1 cellular context compared by ENCODE assay signal in the genomic region with DNA sequence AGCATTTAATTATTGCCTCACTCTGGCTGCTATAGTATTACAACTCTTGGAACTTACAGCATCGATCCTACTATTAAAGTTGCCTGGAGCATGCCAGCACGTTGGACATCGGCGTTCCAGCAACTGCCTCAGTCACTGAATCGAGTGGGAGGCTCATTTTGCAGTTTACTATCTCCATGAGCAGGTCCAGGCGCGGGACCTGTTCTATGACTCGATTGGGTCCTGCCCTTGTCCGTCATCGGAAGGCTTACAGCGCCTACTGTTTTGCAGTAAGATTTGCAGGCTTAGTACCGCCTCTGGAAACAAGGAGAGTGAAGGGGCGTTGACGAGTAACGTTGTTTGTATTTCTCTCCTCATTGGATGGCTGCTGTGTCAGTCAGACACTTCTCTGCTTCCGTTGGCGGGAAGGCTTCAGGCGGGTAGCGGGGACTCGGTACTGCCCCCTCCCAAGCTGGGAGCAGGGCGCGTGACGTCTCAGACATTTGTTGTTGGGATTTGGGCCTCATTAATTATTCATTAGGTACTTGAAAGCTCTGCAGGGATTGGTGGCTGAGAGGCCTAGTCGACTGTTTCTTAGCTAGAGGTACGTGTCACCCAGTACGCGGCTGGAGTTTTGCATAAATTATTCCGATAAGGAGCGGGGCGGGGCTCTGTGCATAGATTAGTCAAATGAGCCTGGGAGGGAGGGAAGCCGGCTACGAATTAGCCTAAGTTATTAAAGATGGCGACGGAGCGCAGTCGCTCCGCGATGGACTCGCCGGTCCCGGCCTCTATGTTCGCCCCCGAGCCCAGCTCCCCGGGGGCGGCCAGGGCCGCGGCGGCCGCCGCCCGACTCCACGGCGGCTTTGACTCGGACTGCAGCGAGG.
TF ChIP-seq lines count a peak whose summit lies in the region.

A gene (plus strand): TSS at position 710 of the 866 bp plus-strand sequence. CDS start 12 bp downstream, at position 722.

TF ChIP-seq in GM12878, 131 proteins besides CTCF, POLR2A, EP300 and RAD21 (continued from another document):
- TF ChIP-seq, protein P1, sequence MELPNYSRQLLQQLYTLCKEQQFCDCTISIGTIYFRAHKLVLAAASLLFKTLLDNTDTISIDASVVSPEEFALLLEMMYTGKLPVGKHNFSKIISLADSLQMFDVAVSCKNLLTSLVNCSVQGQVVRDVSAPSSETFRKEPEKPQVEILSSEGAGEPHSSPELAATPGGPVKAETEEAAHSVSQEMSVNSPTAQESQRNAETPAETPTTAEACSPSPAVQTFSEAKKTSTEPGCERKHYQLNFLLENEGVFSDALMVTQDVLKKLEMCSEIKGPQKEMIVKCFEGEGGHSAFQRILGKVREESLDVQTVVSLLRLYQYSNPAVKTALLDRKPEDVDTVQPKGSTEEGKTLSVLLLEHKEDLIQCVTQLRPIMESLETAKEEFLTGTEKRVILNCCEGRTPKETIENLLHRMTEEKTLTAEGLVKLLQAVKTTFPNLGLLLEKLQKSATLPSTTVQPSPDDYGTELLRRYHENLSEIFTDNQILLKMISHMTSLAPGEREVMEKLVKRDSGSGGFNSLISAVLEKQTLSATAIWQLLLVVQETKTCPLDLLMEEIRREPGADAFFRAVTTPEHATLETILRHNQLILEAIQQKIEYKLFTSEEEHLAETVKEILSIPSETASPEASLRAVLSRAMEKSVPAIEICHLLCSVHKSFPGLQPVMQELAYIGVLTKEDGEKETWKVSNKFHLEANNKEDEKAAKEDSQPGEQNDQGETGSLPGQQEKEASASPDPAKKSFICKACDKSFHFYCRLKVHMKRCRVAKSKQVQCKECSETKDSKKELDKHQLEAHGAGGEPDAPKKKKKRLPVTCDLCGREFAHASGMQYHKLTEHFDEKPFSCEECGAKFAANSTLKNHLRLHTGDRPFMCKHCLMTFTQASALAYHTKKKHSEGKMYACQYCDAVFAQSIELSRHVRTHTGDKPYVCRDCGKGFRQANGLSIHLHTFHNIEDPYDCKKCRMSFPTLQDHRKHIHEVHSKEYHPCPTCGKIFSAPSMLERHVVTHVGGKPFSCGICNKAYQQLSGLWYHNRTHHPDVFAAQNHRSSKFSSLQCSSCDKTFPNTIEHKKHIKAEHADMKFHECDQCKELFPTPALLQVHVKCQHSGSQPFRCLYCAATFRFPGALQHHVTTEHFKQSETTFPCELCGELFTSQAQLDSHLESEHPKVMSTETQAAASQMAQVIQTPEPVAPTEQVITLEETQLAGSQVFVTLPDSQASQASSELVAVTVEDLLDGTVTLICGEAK (IDR thresholded peaks at IDR 0.05; ENCODE audit: borderline replicate concordance), result peak; percentile 56; the same call in 1 of the 2 replicates
- peak; percentile 96 for TF ChIP-seq POU2F2 (IDR thresholded peaks at IDR 0.05; ENCODE audit: borderline replicate concordance, low read depth, low read length)
- no peak for TF ChIP-seq ZSCAN29 (IDR thresholded peaks at IDR 0.05)
- peak; percentile 95 for TF ChIP-seq RFX5 (IDR thresholded peaks at IDR 0.05; ENCODE audit: low read depth, low read length)
- TF ChIP-seq, protein P2, sequence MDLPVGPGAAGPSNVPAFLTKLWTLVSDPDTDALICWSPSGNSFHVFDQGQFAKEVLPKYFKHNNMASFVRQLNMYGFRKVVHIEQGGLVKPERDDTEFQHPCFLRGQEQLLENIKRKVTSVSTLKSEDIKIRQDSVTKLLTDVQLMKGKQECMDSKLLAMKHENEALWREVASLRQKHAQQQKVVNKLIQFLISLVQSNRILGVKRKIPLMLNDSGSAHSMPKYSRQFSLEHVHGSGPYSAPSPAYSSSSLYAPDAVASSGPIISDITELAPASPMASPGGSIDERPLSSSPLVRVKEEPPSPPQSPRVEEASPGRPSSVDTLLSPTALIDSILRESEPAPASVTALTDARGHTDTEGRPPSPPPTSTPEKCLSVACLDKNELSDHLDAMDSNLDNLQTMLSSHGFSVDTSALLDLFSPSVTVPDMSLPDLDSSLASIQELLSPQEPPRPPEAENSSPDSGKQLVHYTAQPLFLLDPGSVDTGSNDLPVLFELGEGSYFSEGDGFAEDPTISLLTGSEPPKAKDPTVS (IDR thresholded peaks at IDR 0.05; ENCODE audit: low read depth, low read length), result no peak
- TF ChIP-seq JUNB (IDR thresholded peaks at IDR 0.05), result no peak
- no peak for TF ChIP-seq CBX3 (IDR thresholded peaks at IDR 0.05; ENCODE audit: borderline replicate concordance, low read depth)
- no peak for TF ChIP-seq SMARCA5 (IDR thresholded peaks at IDR 0.05)
- TF ChIP-seq, protein P3, sequence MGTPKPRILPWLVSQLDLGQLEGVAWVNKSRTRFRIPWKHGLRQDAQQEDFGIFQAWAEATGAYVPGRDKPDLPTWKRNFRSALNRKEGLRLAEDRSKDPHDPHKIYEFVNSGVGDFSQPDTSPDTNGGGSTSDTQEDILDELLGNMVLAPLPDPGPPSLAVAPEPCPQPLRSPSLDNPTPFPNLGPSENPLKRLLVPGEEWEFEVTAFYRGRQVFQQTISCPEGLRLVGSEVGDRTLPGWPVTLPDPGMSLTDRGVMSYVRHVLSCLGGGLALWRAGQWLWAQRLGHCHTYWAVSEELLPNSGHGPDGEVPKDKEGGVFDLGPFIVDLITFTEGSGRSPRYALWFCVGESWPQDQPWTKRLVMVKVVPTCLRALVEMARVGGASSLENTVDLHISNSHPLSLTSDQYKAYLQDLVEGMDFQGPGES (IDR thresholded peaks at IDR 0.05), result peak; percentile 93
- 0 out of 2 replicates have a peak, but pooled peaks have one; percentile 27 for TF ChIP-seq SREBF2 (IDR thresholded peaks at IDR 0.05; ENCODE audit: low read length)
- no peak for TF ChIP-seq ZNF384 (IDR thresholded peaks at IDR 0.05; ENCODE audit: borderline replicate concordance, low read depth, low read length)
- peak; percentile 62 to 67; a peak in 3 of 4 replicates for TF ChIP-seq IKZF2 (IDR thresholded peaks at IDR 0.05)
- TF ChIP-seq, protein P4, sequence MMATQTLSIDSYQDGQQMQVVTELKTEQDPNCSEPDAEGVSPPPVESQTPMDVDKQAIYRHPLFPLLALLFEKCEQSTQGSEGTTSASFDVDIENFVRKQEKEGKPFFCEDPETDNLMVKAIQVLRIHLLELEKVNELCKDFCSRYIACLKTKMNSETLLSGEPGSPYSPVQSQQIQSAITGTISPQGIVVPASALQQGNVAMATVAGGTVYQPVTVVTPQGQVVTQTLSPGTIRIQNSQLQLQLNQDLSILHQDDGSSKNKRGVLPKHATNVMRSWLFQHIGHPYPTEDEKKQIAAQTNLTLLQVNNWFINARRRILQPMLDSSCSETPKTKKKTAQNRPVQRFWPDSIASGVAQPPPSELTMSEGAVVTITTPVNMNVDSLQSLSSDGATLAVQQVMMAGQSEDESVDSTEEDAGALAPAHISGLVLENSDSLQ (IDR thresholded peaks at IDR 0.05), result peak; percentile 100
- TF ChIP-seq, protein P5, sequence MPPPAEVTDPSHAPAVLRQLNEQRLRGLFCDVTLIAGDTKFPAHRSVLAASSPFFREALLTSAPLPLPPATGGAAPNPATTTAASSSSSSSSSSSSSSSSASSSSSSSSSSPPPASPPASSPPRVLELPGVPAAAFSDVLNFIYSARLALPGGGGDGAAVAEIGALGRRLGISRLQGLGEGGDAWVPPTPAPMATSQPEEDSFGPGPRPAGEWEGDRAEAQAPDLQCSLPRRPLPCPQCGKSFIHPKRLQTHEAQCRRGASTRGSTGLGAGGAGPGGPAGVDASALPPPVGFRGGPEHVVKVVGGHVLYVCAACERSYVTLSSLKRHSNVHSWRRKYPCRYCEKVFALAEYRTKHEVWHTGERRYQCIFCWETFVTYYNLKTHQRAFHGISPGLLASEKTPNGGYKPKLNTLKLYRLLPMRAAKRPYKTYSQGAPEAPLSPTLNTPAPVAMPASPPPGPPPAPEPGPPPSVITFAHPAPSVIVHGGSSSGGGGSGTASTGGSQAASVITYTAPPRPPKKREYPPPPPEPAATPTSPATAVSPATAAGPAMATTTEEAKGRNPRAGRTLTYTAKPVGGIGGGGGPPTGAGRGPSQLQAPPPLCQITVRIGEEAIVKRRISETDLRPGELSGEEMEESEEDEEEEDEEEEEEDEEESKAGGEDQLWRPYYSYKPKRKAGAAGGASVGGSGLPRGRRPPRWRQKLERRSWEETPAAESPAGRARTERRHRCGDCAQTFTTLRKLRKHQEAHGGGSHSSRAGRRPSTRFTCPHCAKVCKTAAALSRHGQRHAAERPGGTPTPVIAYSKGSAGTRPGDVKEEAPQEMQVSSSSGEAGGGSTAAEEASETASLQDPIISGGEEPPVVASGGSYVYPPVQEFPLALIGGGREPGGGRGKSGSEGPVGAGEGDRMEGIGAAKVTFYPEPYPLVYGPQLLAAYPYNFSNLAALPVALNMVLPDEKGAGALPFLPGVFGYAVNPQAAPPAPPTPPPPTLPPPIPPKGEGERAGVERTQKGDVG (CRISPR knock-in tag; IDR thresholded peaks at IDR 0.05), result no peak
- TF ChIP-seq, protein P6, sequence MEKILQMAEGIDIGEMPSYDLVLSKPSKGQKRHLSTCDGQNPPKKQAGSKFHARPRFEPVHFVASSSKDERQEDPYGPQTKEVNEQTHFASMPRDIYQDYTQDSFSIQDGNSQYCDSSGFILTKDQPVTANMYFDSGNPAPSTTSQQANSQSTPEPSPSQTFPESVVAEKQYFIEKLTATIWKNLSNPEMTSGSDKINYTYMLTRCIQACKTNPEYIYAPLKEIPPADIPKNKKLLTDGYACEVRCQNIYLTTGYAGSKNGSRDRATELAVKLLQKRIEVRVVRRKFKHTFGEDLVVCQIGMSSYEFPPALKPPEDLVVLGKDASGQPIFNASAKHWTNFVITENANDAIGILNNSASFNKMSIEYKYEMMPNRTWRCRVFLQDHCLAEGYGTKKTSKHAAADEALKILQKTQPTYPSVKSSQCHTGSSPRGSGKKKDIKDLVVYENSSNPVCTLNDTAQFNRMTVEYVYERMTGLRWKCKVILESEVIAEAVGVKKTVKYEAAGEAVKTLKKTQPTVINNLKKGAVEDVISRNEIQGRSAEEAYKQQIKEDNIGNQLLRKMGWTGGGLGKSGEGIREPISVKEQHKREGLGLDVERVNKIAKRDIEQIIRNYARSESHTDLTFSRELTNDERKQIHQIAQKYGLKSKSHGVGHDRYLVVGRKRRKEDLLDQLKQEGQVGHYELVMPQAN (conservative IDR thresholded peaks at IDR 0.05), result peak; percentile 74; the same call in 1 of the 2 replicates
- TF ChIP-seq GABPA (IDR thresholded peaks at IDR 0.05; ENCODE audit: low read depth), result peak; percentile 61; the same call in 1 of the 2 replicates
- TF ChIP-seq TBL1XR1 (IDR thresholded peaks at IDR 0.05; ENCODE audit: low read depth, low read length), result no peak
